In the genomic region with DNA sequence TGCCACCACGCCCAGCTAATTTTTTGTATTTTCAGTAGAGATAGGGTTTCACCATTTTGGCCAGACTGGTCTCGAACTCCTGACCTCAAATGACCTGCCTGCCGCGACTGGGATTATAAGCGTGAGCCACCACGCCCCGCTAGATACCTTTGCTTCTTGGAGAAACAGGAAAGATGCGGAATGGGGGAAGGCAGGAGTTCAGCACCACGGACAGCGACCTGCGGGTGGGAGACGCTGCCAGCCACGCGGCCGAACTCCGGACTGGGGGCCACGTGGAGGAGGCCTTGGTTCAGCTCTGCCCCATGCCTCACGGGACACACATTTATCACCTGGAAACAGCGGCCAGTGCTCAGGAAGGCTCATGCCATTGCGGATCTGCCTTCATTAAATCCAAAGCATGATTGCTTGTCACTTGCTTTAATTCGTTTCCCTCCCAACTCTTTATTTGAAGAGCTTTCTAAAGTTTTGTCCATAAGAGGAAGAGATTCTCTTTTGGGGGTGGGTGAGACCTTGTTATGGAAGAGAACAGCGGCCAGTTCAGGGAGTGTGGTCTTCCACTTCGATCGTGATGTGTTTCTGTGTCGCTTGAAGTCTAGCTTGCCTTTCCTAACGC, we compare ENCODE assay signal across 9 cellular contexts.
DNase-seq lines count a peak whose midpoint lies in the region; ATAC-seq and TF ChIP-seq lines count a peak whose summit lies in the region.
"Had no signal": no experiment of that assay in that cellular context is flagged by ENCODE, and none has a peak within 500 bp of the region (broad histone marks: within the 10 kb centered on the region; RNA-seq: fewer than 3 reads in every experiment).

No MANE protein-coding gene starts in this region.

- H3K9me3 ChIP-seq in PC-3 (ENCODE audit: low read length), result no peaks in the 10 kb centered on the region

- no peak overlapping the region for H3K27ac Mint-ChIP-seq in activated naive CD8-positive, alpha-beta T cell treated with anti-CD3 and anti-CD28 coated beads, Interleukin-2, amount 50 U/mL, for 24 hours
- no peak overlapping the region for H3K27ac Mint-ChIP-seq in HFFc6
- H3K27ac Mint-ChIP-seq: activated naive CD8-positive, alpha-beta T cell had no signal

- intact Hi-C loops in PC-3 (cut with micrococcal nuclease), result no loop called here

- 0 out of 2 replicates have a peak, but pooled peaks cover 4% of the 10 kb centered on the region for H4K20me1 ChIP-seq in PC-3 (ENCODE audit: low read length)

- no peak for ATAC-seq in PC-3
- ATAC-seq in activated naive CD8-positive, alpha-beta T cell treated with anti-CD3 and anti-CD28 coated beads, Interleukin-2, amount 50 U/mL, for 24 hours, result no peak

- no peak overlapping the region for H3K27ac ChIP-seq in PC-3 (ENCODE audit: low read length)

- peaks cover 81% of the 10 kb centered on the region for H3K27me3 ChIP-seq in PC-3 (ENCODE audit: low read length)

- no peaks in the 10 kb centered on the region for H3K4me1 ChIP-seq in PC-3 (ENCODE audit: insufficient read depth, low read length)

- TF ChIP-seq CTCF in PC-3 (conservative IDR thresholded peaks at IDR 0.05; ENCODE audit: low read depth, low read length) (no peak), HFFc6 (IDR thresholded peaks at IDR 0.05) (no peak)

- H3K9me3 Mint-ChIP-seq in activated naive CD8-positive, alpha-beta T cell treated with anti-CD3 and anti-CD28 coated beads, Interleukin-2, amount 50 U/mL, for 24 hours, result no peaks in the 10 kb centered on the region
- H3K9me3 Mint-ChIP-seq in HFFc6, result no peaks in the 10 kb centered on the region

- H3K36me3 Mint-ChIP-seq in activated naive CD8-positive, alpha-beta T cell treated with anti-CD3 and anti-CD28 coated beads, Interleukin-2, amount 50 U/mL, for 24 hours (ENCODE audit: low read depth), result no peaks in the 10 kb centered on the region
- H3K36me3 Mint-ChIP-seq in HFFc6 (ENCODE audit: low read depth), result no peaks in the 10 kb centered on the region
- H3K36me3 Mint-ChIP-seq: activated naive CD8-positive, alpha-beta T cell had no signal

- POLR2A ChIA-PET in PC-3 (lab: Charles Lee; ENCODE audit: unreplicated experiment), result no interaction called here

- peak; percentile 61 for DNase-seq in Caki2 (ENCODE audit: low read depth)
- peak; percentile 62 for DNase-seq in PC-3
- DNase-seq in activated naive CD8-positive, alpha-beta T cell treated with anti-CD3 and anti-CD28 coated beads, Interleukin-2, amount 50 U/mL, for 24 hours, result peak; percentile 50
- DNase-seq in inferior parietal cortex (ENCODE audit: extremely low spot score), result peak; percentile 29
- peak; percentile 9 to 11 for DNase-seq in stimulated activated CD8-positive, alpha-beta memory T cell treated with anti-CD3 and anti-CD28 coated beads, Interleukin-15, amount 100 ng/mL, for 48 hours (ENCODE audit: low read depth in 2 of 2)
- no peak for DNase-seq in hepatic stellate cell (ENCODE audit: low spot score)
- no peak for DNase-seq in HFFc6
- DNase-seq in 8988T, result no peak

- no peaks in the 10 kb centered on the region for H3K9me2 ChIP-seq in PC-3 (replicated peaks; ENCODE audit: low read length)

- H3K4me2 ChIP-seq in PC-3 (ENCODE audit: low read length), result no peak overlapping the region

- H3F3A ChIP-seq in PC-3 (ENCODE audit: low read length, unreplicated experiment), result no peaks in the 10 kb centered on the region

- CTCF ChIA-PET in PC-3 (lab: Charles Lee), result no interaction called here

- no peak overlapping the region for H2AFZ ChIP-seq in PC-3 (ENCODE audit: low read length)

- H3K9ac ChIP-seq in PC-3 (ENCODE audit: low read length), result no peak overlapping the region

- H3K4me1 Mint-ChIP-seq in activated naive CD8-positive, alpha-beta T cell treated with anti-CD3 and anti-CD28 coated beads, Interleukin-2, amount 50 U/mL, for 24 hours, result no peaks in the 10 kb centered on the region
- H3K4me1 Mint-ChIP-seq in HFFc6 (ENCODE audit: low read depth), result no peaks in the 10 kb centered on the region

- no peaks in the 10 kb centered on the region for H3K36me3 ChIP-seq in PC-3 (ENCODE audit: low read depth, low read length)

- H3K4me3 Mint-ChIP-seq in activated naive CD8-positive, alpha-beta T cell treated with anti-CD3 and anti-CD28 coated beads, Interleukin-2, amount 50 U/mL, for 24 hours, result no peak overlapping the region
- no peak overlapping the region for H3K4me3 Mint-ChIP-seq in HFFc6
- H3K4me3 Mint-ChIP-seq: activated naive CD8-positive, alpha-beta T cell had no signal

- H3K79me2 ChIP-seq in PC-3 (ENCODE audit: low read length), result no peaks in the 10 kb centered on the region

- H3K4me3 ChIP-seq in PC-3 (ENCODE audit: low read length), result no peak overlapping the region

- in situ Hi-C loops in Caki2 (cut with HindIII; ENCODE audit: low pct_unique_long_range_greater_than_20kb, low sequenced_read_pairs), result no loop called here

- H3K27me3 Mint-ChIP-seq in activated naive CD8-positive, alpha-beta T cell treated with anti-CD3 and anti-CD28 coated beads, Interleukin-2, amount 50 U/mL, for 24 hours, result peaks cover 21% of the 10 kb centered on the region
- peaks cover 21% of the 10 kb centered on the region for H3K27me3 Mint-ChIP-seq in HFFc6 (ENCODE audit: insufficient read depth)

- BruUV-seq in PC-3 (replicated peaks; lab: Mats Ljungman, UMichigan), result no TSS peak

Comparison
In these comparisons a context has a peak if more than half of its experiments do, and no peak if none do; other contexts are left out.
1. DNase-seq: peak in Caki2 (single experiment), PC-3 (single experiment), activated naive CD8-positive, alpha-beta T cell treated with anti-CD3 and anti-CD28 coated beads, Interleukin-2, amount 50 U/mL, for 24 hours (single experiment), inferior parietal cortex (single experiment) and stimulated activated CD8-positive, alpha-beta memory T cell treated with anti-CD3 and anti-CD28 coated beads, Interleukin-15, amount 100 ng/mL, for 48 hours (2 of 2); none in hepatic stellate cell (single experiment), HFFc6 (single experiment) and 8988T (single experiment).